Comparison of ENCODE assay signal across 38 cellular contexts in the genomic region with DNA sequence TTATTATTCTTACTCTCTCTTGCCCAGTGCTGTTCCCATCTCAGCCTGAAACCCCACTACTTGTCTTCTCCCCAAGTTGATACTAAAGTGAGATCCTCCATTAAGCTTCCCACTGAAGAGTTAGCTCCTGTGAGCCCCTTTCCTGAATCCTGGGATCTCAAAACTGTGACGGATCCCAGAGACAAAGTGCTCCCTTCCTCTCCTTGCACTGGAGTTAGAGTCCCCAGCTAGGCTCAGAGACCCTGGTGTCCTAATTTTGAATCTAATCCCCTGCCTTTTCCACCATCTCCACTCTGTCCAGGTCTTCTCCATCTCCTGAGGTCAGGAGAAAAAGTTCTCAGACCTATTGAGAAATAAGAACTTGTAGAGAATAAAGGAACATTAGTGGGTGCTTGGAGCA. TPM values are rescaled to one million over a fixed set of nuclear protein-coding genes. Genes with fewer than 3 reads are reported as not detected.
"Had no signal": no experiment of that assay in that cellular context is flagged by ENCODE, and none has a peak within 500 bp of the region (broad histone marks: within the 10 kb centered on the region; RNA-seq: fewer than 3 reads in every experiment).

No MANE protein-coding gene starts in this region.

- H3K4me3 ChIP-seq: ascending aorta, cardiac muscle cell had no signal

- DNase-seq: activated CD4-positive, alpha-beta memory T cell treated with anti-CD3 and anti-CD28 coated beads, Interleukin-2, amount 10 ng/mL, durations not matched to agents 7 days and 5 days; activated CD4-positive, alpha-beta T cell treated with anti-CD3 and anti-CD28 coated beads for 1 hour; activated CD4-positive, alpha-beta T cell treated with anti-CD3 and anti-CD28 coated beads for 36 hours; activated CD4-positive, alpha-beta T cell treated with anti-CD3 and anti-CD28 coated beads for 48 hours; activated CD4-positive, alpha-beta T cell treated with anti-CD3 and anti-CD28 coated beads, Interleukin-2, amount 10 ng/mL, durations not matched to agents 7 days and 5 days; activated CD4-positive, alpha-beta T cell treated with anti-CD3 and anti-CD28 coated beads, Interleukin-2, amount 50 U/mL, for 48 hours; activated CD4-positive, CD25-positive, alpha-beta regulatory T cell; activated CD8-positive, alpha-beta memory T cell treated with anti-CD3 and anti-CD28 coated beads for 24 hours; activated CD8-positive, alpha-beta memory T cell treated with anti-CD3 and anti-CD28 coated beads, Interleukin-2, amount 10 ng/mL, durations not matched to agents 7 days and 5 days; activated CD8-positive, alpha-beta memory T cell treated with anti-CD3 and anti-CD28 coated beads, Interleukin-2, amount 50 U/mL, for 48 hours; activated CD8-positive, alpha-beta T cell treated with anti-CD3 and anti-CD28 coated beads, Interleukin-2, amount 10 ng/mL, durations not matched to agents 7 days and 5 days; activated effector memory CD4-positive, alpha-beta T cell treated with Interleukin-2 at 50 U/mL for 16 hours; activated gamma-delta T cell; activated naive CD4-positive, alpha-beta T cell treated with anti-CD3 and anti-CD28 coated beads, Interleukin-2, amount 10 ng/mL, durations not matched to agents 7 days and 5 days; activated naive CD4-positive, alpha-beta T cell treated with Interleukin-2 at 50 U/mL for 16 hours; activated naive CD8-positive, alpha-beta T cell treated with anti-CD3 and anti-CD28 coated beads, Interleukin-2, amount 10 ng/mL, durations not matched to agents 7 days and 5 days; activated naive CD8-positive, alpha-beta T cell treated with anti-CD3 and anti-CD28 coated beads, Interleukin-2, amount 50 U/mL, for 24 hours; activated T-cell treated with anti-CD3 and anti-CD28 coated beads, Interleukin-2, amount 50 U/mL, for 24 hours; activated T-cell treated with anti-CD3 and anti-CD28 coated beads, Interleukin-2, amount 50 U/mL, for 48 hours; amygdala; anterior cingulate cortex; caudate nucleus; cerebellar nuclear complex; T-helper 1 cell; T-helper 2 cell; T-helper 9 cell; WERI-Rb-1 had no signal

- H3K36me3 ChIP-seq: ascending aorta, cardiac muscle cell, WERI-Rb-1 had no signal

- ATAC-seq: activated CD4-positive, alpha-beta T cell treated with anti-CD3 and anti-CD28 coated beads for 36 hours; activated CD4-positive, CD25-positive, alpha-beta regulatory T cell treated with anti-CD3 and anti-CD28 coated beads, Interleukin-2, amount 50 U/mL, for 24 hours; activated CD8-positive, alpha-beta memory T cell treated with anti-CD3 and anti-CD28 coated beads, Interleukin-2, amount 10 ng/mL, durations not matched to agents 7 days and 5 days; activated CD8-positive, alpha-beta T cell treated with anti-CD3 and anti-CD28 coated beads, Interleukin-2, amount 10 ng/mL, durations not matched to agents 7 days and 5 days; activated naive CD8-positive, alpha-beta T cell treated with anti-CD3 and anti-CD28 coated beads, Interleukin-2, amount 50 U/mL, for 24 hours; WTC11 had no signal

- H3K4me1 Mint-ChIP-seq: activated CD4-positive, alpha-beta memory T cell treated with anti-CD3 and anti-CD28 coated beads, Interleukin-2, amount 10 ng/mL, durations not matched to agents 7 days and 5 days; activated CD4-positive, alpha-beta T cell treated with anti-CD3 and anti-CD28 coated beads for 36 hours; activated CD4-positive, alpha-beta T cell treated with anti-CD3 and anti-CD28 coated beads, Interleukin-2, amount 10 ng/mL, durations not matched to agents 7 days and 5 days; activated CD8-positive, alpha-beta memory T cell treated with anti-CD3 and anti-CD28 coated beads, Interleukin-2, amount 10 ng/mL, durations not matched to agents 7 days and 5 days; activated naive CD4-positive, alpha-beta T cell treated with anti-CD3 and anti-CD28 coated beads, Interleukin-2, amount 10 ng/mL, durations not matched to agents 7 days and 5 days; activated naive CD4-positive, alpha-beta T cell treated with anti-CD3 and anti-CD28 coated beads, Interleukin-2, amount 50 U/mL, for 24 hours; activated naive CD8-positive, alpha-beta T cell treated with anti-CD3 and anti-CD28 coated beads, Interleukin-2, amount 10 ng/mL, durations not matched to agents 7 days and 5 days; activated naive CD8-positive, alpha-beta T cell treated with anti-CD3 and anti-CD28 coated beads, Interleukin-2, amount 50 U/mL, for 24 hours; central memory CD8-positive, alpha-beta T cell had no signal

- H3K4me1 ChIP-seq: ascending aorta had no signal

- H3K27ac ChIP-seq: ascending aorta, cardiac muscle cell, WERI-Rb-1 had no signal

- H3K9me3 Mint-ChIP-seq: activated CD4-positive, alpha-beta memory T cell treated with anti-CD3 and anti-CD28 coated beads, Interleukin-2, amount 10 ng/mL, durations not matched to agents 7 days and 5 days; activated CD4-positive, alpha-beta T cell treated with anti-CD3 and anti-CD28 coated beads, Interleukin-2, amount 10 ng/mL, durations not matched to agents 7 days and 5 days; activated naive CD4-positive, alpha-beta T cell treated with anti-CD3 and anti-CD28 coated beads, Interleukin-2, amount 10 ng/mL, durations not matched to agents 7 days and 5 days; activated naive CD4-positive, alpha-beta T cell treated with anti-CD3 and anti-CD28 coated beads, Interleukin-2, amount 50 U/mL, for 24 hours; activated naive CD8-positive, alpha-beta T cell treated with anti-CD3 and anti-CD28 coated beads, Interleukin-2, amount 10 ng/mL, durations not matched to agents 7 days and 5 days; activated naive CD8-positive, alpha-beta T cell treated with anti-CD3 and anti-CD28 coated beads, Interleukin-2, amount 50 U/mL, for 24 hours; activated T-cell treated with anti-CD3 and anti-CD28 coated beads, Interleukin-2, amount 50 U/mL, for 24 hours; activated T-helper 2 cell treated with anti-CD3 and anti-CD28 coated beads, Interferon-gamma antibody, Interleukin-2, Interleukin-4, amounts not matched to agents 10 μg/mL and 5 μg/mL and 100 μg/mL, durations not matched to agents 14 hours and 24 hours and 36 hours; central memory CD8-positive, alpha-beta T cell; T-helper 1 cell treated with Interleukin-12 subunit alpha and Interleukin-12 subunit beta and Interleukin-4 antibody, amounts not matched to agents 30 μg/mL and 1 μg/mL, for 36 hours; T-helper 2 cell treated with Interferon-gamma antibody and Interleukin-4, amounts not matched to agents 5 μg/mL and 100 μg/mL, for 36 hours; WTC11 had no signal

- H3K9me3 ChIP-seq: ascending aorta had no signal

- H3K36me3 Mint-ChIP-seq: activated CD8-positive, alpha-beta memory T cell treated with anti-CD3 and anti-CD28 coated beads, Interleukin-2, amount 10 ng/mL, durations not matched to agents 7 days and 5 days; activated naive CD4-positive, alpha-beta T cell treated with anti-CD3 and anti-CD28 coated beads, Interleukin-2, amount 10 ng/mL, durations not matched to agents 7 days and 5 days; activated naive CD4-positive, alpha-beta T cell treated with anti-CD3 and anti-CD28 coated beads, Interleukin-2, amount 50 U/mL, for 24 hours; activated naive CD8-positive, alpha-beta T cell; activated naive CD8-positive, alpha-beta T cell treated with anti-CD3 and anti-CD28 coated beads, Interleukin-2, amount 10 ng/mL, durations not matched to agents 7 days and 5 days; brain; WTC11 had no signal

- H3K27ac Mint-ChIP-seq: activated CD4-positive, alpha-beta memory T cell treated with anti-CD3 and anti-CD28 coated beads, Interleukin-2, amount 10 ng/mL, durations not matched to agents 7 days and 5 days; activated CD4-positive, alpha-beta T cell treated with anti-CD3 and anti-CD28 coated beads for 36 hours; activated CD4-positive, alpha-beta T cell treated with anti-CD3 and anti-CD28 coated beads, Interleukin-2, amount 10 ng/mL, durations not matched to agents 7 days and 5 days; activated CD8-positive, alpha-beta memory T cell treated with anti-CD3 and anti-CD28 coated beads, Interleukin-2, amount 10 ng/mL, durations not matched to agents 7 days and 5 days; activated CD8-positive, alpha-beta T cell treated with anti-CD3 and anti-CD28 coated beads, Interleukin-2, amount 10 ng/mL, durations not matched to agents 7 days and 5 days; activated naive CD4-positive, alpha-beta T cell treated with anti-CD3 and anti-CD28 coated beads, Interleukin-2, amount 10 ng/mL, durations not matched to agents 7 days and 5 days; activated naive CD4-positive, alpha-beta T cell treated with anti-CD3 and anti-CD28 coated beads, Interleukin-2, amount 50 U/mL, for 24 hours; activated naive CD8-positive, alpha-beta T cell; activated naive CD8-positive, alpha-beta T cell treated with anti-CD3 and anti-CD28 coated beads, Interleukin-2, amount 10 ng/mL, durations not matched to agents 7 days and 5 days; activated naive CD8-positive, alpha-beta T cell treated with anti-CD3 and anti-CD28 coated beads, Interleukin-2, amount 50 U/mL, for 24 hours; activated T-cell treated with anti-CD3 and anti-CD28 coated beads, Interleukin-2, amount 50 U/mL, for 24 hours; activated T-helper 2 cell treated with anti-CD3 and anti-CD28 coated beads, Interferon-gamma antibody, Interleukin-2, Interleukin-4, amounts not matched to agents 10 μg/mL and 5 μg/mL and 100 μg/mL, durations not matched to agents 14 hours and 24 hours and 36 hours; brain; T-helper 1 cell treated with Interleukin-12 subunit alpha and Interleukin-12 subunit beta and Interleukin-4 antibody, amounts not matched to agents 30 μg/mL and 1 μg/mL, for 36 hours; T-helper 2 cell treated with Interferon-gamma antibody and Interleukin-4, amounts not matched to agents 5 μg/mL and 100 μg/mL, for 36 hours; WTC11 had no signal

- H3K4me3 Mint-ChIP-seq: activated CD4-positive, alpha-beta memory T cell treated with anti-CD3 and anti-CD28 coated beads, Interleukin-2, amount 10 ng/mL, durations not matched to agents 7 days and 5 days; activated CD4-positive, alpha-beta T cell treated with anti-CD3 and anti-CD28 coated beads for 36 hours; activated CD4-positive, alpha-beta T cell treated with anti-CD3 and anti-CD28 coated beads, Interleukin-2, amount 10 ng/mL, durations not matched to agents 7 days and 5 days; activated CD8-positive, alpha-beta memory T cell treated with anti-CD3 and anti-CD28 coated beads, Interleukin-2, amount 10 ng/mL, durations not matched to agents 7 days and 5 days; activated CD8-positive, alpha-beta T cell treated with anti-CD3 and anti-CD28 coated beads, Interleukin-2, amount 10 ng/mL, durations not matched to agents 7 days and 5 days; activated naive CD4-positive, alpha-beta T cell treated with anti-CD3 and anti-CD28 coated beads, Interleukin-2, amount 10 ng/mL, durations not matched to agents 7 days and 5 days; activated naive CD4-positive, alpha-beta T cell treated with anti-CD3 and anti-CD28 coated beads, Interleukin-2, amount 50 U/mL, for 24 hours; activated naive CD8-positive, alpha-beta T cell; activated naive CD8-positive, alpha-beta T cell treated with anti-CD3 and anti-CD28 coated beads, Interleukin-2, amount 10 ng/mL, durations not matched to agents 7 days and 5 days; activated naive CD8-positive, alpha-beta T cell treated with anti-CD3 and anti-CD28 coated beads, Interleukin-2, amount 50 U/mL, for 24 hours; activated T-cell treated with anti-CD3 and anti-CD28 coated beads, Interleukin-2, amount 50 U/mL, for 24 hours; brain; central memory CD8-positive, alpha-beta T cell; T-helper 1 cell treated with Interleukin-12 subunit alpha and Interleukin-12 subunit beta and Interleukin-4 antibody, amounts not matched to agents 30 μg/mL and 1 μg/mL, for 36 hours; T-helper 2 cell treated with Interferon-gamma antibody and Interleukin-4, amounts not matched to agents 5 μg/mL and 100 μg/mL, for 36 hours had no signal

RNA-seq across cellular contexts. Expression of a gene that starts 17.6 kb away (rescaled TPM):
- total RNA-seq: activated CD4-positive, alpha-beta memory T cell treated with anti-CD3 and anti-CD28 coated beads, Interleukin-2, amount 10 ng/mL, durations not matched to agents 7 days and 5 days; activated CD4-positive, alpha-beta T cell treated with anti-CD3 and anti-CD28 coated beads for 36 hours; activated CD4-positive, alpha-beta T cell treated with anti-CD3 and anti-CD28 coated beads, Interleukin-2, amount 10 ng/mL, durations not matched to agents 7 days and 5 days; activated CD8-positive, alpha-beta memory T cell treated with anti-CD3 and anti-CD28 coated beads, Interleukin-2, amount 10 ng/mL, durations not matched to agents 7 days and 5 days; activated CD8-positive, alpha-beta T cell treated with anti-CD3 and anti-CD28 coated beads, Interleukin-2, amount 10 ng/mL, durations not matched to agents 7 days and 5 days; activated naive CD8-positive, alpha-beta T cell treated with anti-CD3 and anti-CD28 coated beads, Interleukin-2, amount 10 ng/mL, durations not matched to agents 7 days and 5 days; activated T-helper 2 cell treated with anti-CD3 and anti-CD28 coated beads, Interferon-gamma antibody, Interleukin-2, Interleukin-4, amounts not matched to agents 10 μg/mL and 5 μg/mL and 100 μg/mL, durations not matched to agents 14 hours and 24 hours and 36 hours had no signal
